13 cellular contexts compared by ENCODE assay signal in genomic region chr15:75584121-75584520, GRCh38.
"Had no signal": no experiment of that assay in that cellular context is flagged by ENCODE, and none has a peak within 500 bp of the region (broad histone marks: within the 10 kb centered on the region; RNA-seq: fewer than 3 reads in every experiment).

No MANE protein-coding gene starts in this region.

- H3K9me3 Mint-ChIP-seq: activated CD4-positive, alpha-beta memory T cell treated with anti-CD3 and anti-CD28 coated beads, Interleukin-2, amount 10 ng/mL, durations not matched to agents 7 days and 5 days; stimulated activated naive CD8-positive, alpha-beta T cell treated with anti-CD3 and anti-CD28 coated beads, Interleukin-15, amount 100 ng/mL, for 72 hours; T-cell had no signal

- H3K27me3 Mint-ChIP-seq: activated CD4-positive, alpha-beta memory T cell treated with anti-CD3 and anti-CD28 coated beads, Interleukin-2, amount 10 ng/mL, durations not matched to agents 7 days and 5 days; activated CD4-positive, alpha-beta T cell treated with anti-CD3 and anti-CD28 coated beads for 36 hours; stimulated activated naive CD8-positive, alpha-beta T cell treated with anti-CD3 and anti-CD28 coated beads, Interleukin-15, amount 100 ng/mL, for 72 hours; T-cell had no signal

- H3K4me3 ChIP-seq: colonic mucosa, skin epidermis, thoracic aorta had no signal

- H3K4me1 ChIP-seq: colonic mucosa had no signal

- H3K36me3 ChIP-seq: colonic mucosa, thoracic aorta had no signal

- H3K4me3 Mint-ChIP-seq: activated CD4-positive, alpha-beta memory T cell treated with anti-CD3 and anti-CD28 coated beads, Interleukin-2, amount 10 ng/mL, durations not matched to agents 7 days and 5 days; activated CD4-positive, alpha-beta T cell treated with anti-CD3 and anti-CD28 coated beads for 36 hours; stimulated activated naive CD8-positive, alpha-beta T cell treated with anti-CD3 and anti-CD28 coated beads, Interleukin-15, amount 100 ng/mL, for 72 hours; T-cell had no signal

- H3K9me3 ChIP-seq: colonic mucosa, thoracic aorta had no signal

- ATAC-seq: activated CD4-positive, alpha-beta T cell treated with anti-CD3 and anti-CD28 coated beads for 36 hours; left colon; stimulated activated naive CD8-positive, alpha-beta T cell treated with anti-CD3 and anti-CD28 coated beads, Interleukin-15, amount 100 ng/mL, for 72 hours; T-cell had no signal

- H3K27me3 ChIP-seq: colonic mucosa had no signal

- H3K27ac ChIP-seq: colonic mucosa, skin epidermis, thoracic aorta, VCaP had no signal

- DNase-seq: activated CD4-positive, alpha-beta memory T cell treated with anti-CD3 and anti-CD28 coated beads, Interleukin-2, amount 10 ng/mL, durations not matched to agents 7 days and 5 days; activated CD4-positive, alpha-beta T cell treated with anti-CD3 and anti-CD28 coated beads for 36 hours; activated naive CD4-positive, alpha-beta T cell; colonic mucosa; effector CD8-positive, alpha-beta T cell; left colon; mammary epithelial cell; stimulated activated CD4-positive, alpha-beta T cell treated with anti-CD3 and anti-CD28 coated beads, Interleukin-4, amount 100 ng/mL, for 4 hours; stimulated activated naive CD8-positive, alpha-beta T cell treated with anti-CD3 and anti-CD28 coated beads, Interleukin-15, amount 100 ng/mL, for 72 hours; T-cell had no signal

- H3K27ac Mint-ChIP-seq: activated CD4-positive, alpha-beta memory T cell treated with anti-CD3 and anti-CD28 coated beads, Interleukin-2, amount 10 ng/mL, durations not matched to agents 7 days and 5 days; activated CD4-positive, alpha-beta T cell treated with anti-CD3 and anti-CD28 coated beads for 36 hours; stimulated activated naive CD8-positive, alpha-beta T cell treated with anti-CD3 and anti-CD28 coated beads, Interleukin-15, amount 100 ng/mL, for 72 hours; T-cell had no signal
